17 cellular contexts compared by ENCODE assay signal in genomic region chr1:101298663-101299062, GRCh38.
DNase-seq lines count a peak whose midpoint lies in the region; ATAC-seq and TF ChIP-seq lines count a peak whose summit lies in the region.
"Had no signal": no experiment of that assay in that cellular context is flagged by ENCODE, and none has a peak within 500 bp of the region (broad histone marks: within the 10 kb centered on the region; RNA-seq: fewer than 3 reads in every experiment).

No MANE protein-coding gene starts in this region.

- TF ChIP-seq CTCF in endothelial cell (IDR thresholded peaks at IDR 0.05; ENCODE audit: unreplicated experiment) = no peak

- peak overlapping the region; percentile 14 for H3K27ac Mint-ChIP-seq in activated CD4-positive, alpha-beta T cell treated with anti-CD3 and anti-CD28 coated beads for 36 hours
- H3K27ac Mint-ChIP-seq in CD4-positive, CD25-positive, alpha-beta regulatory T cell = peak overlapping the region; percentile 36 to 53 (median 43)
- no peak overlapping the region for H3K27ac Mint-ChIP-seq in T-helper 17 cell
- H3K27ac Mint-ChIP-seq in endothelial cell (ENCODE audit: unreplicated experiment) = peak overlapping the region; percentile 82

- peaks cover 2% of the 10 kb centered on the region for H3K27me3 ChIP-seq in CD4-positive, CD25-positive, alpha-beta regulatory T cell (ENCODE audit: control insufficient read depth, insufficient read depth, low read length)
- H3K27me3 ChIP-seq: BLaER1 had no signal

- H3K9me3 Mint-ChIP-seq in activated CD4-positive, alpha-beta T cell treated with anti-CD3 and anti-CD28 coated beads for 36 hours (ENCODE audit: low read depth) = no peaks in the 10 kb centered on the region
- peaks cover 0 to 2% (median 0%) of the 10 kb centered on the region in 7 donors for H3K9me3 Mint-ChIP-seq in CD4-positive, CD25-positive, alpha-beta regulatory T cell
- no peaks in the 10 kb centered on the region for H3K9me3 Mint-ChIP-seq in endothelial cell (ENCODE audit: unreplicated experiment)

- POLR2A ChIA-PET in activated CD4-positive, alpha-beta T cell treated with anti-CD3 and anti-CD28 coated beads for 36 hours (lab: Charles Lee) = no interaction called here

- H3K27me3 Mint-ChIP-seq in activated CD4-positive, alpha-beta T cell treated with anti-CD3 and anti-CD28 coated beads for 36 hours = no peaks in the 10 kb centered on the region
- H3K27me3 Mint-ChIP-seq in CD4-positive, CD25-positive, alpha-beta regulatory T cell = peaks cover 8% of the 10 kb centered on the region
- H3K27me3 Mint-ChIP-seq in T-helper 17 cell = no peaks in the 10 kb centered on the region
- peaks cover 3% of the 10 kb centered on the region for H3K27me3 Mint-ChIP-seq in endothelial cell (ENCODE audit: unreplicated experiment)

- no peak for ATAC-seq in activated CD4-positive, alpha-beta T cell treated with anti-CD3 and anti-CD28 coated beads for 36 hours
- peak; percentile 48 to 68 for ATAC-seq in CD4-positive, CD25-positive, alpha-beta regulatory T cell (ENCODE audit: low read depth in 2 of 2)
- ATAC-seq in T-helper 17 cell (peak; percentile 32), GM19035 (IDR thresholded peaks at IDR 0.05; ENCODE audit: unreplicated experiment) (no peak), GM18858 (IDR thresholded peaks at IDR 0.05; ENCODE audit: unreplicated experiment) (no peak)

- H3K4me3 ChIP-seq in CD4-positive, CD25-positive, alpha-beta regulatory T cell (ENCODE audit: low read depth, low read length) = peak overlapping the region; percentile 47
- H3K4me3 ChIP-seq: BLaER1 had no signal

- peaks cover 42% of the 10 kb centered on the region for H3K4me1 Mint-ChIP-seq in activated CD4-positive, alpha-beta T cell treated with anti-CD3 and anti-CD28 coated beads for 36 hours
- peaks cover 4 to 49% (median 21%) of the 10 kb centered on the region in 4 donors for H3K4me1 Mint-ChIP-seq in CD4-positive, CD25-positive, alpha-beta regulatory T cell
- peaks cover 27% of the 10 kb centered on the region for H3K4me1 Mint-ChIP-seq in T-helper 17 cell
- H3K4me1 Mint-ChIP-seq in endothelial cell (ENCODE audit: unreplicated experiment) = peaks cover 36% of the 10 kb centered on the region

- no peaks in the 10 kb centered on the region for H3K9me3 ChIP-seq in CD4-positive, CD25-positive, alpha-beta regulatory T cell (ENCODE audit: control insufficient read depth in 2 of 2, low read length in 2 of 2)
- H3K9me3 ChIP-seq in T-helper 17 cell (ENCODE audit: control insufficient read depth, low read length, poor library complexity, severe bottlenecking) = no peaks in the 10 kb centered on the region
- H3K9me3 ChIP-seq: Caco-2 had no signal

- CTCF ChIA-PET in activated CD4-positive, alpha-beta T cell treated with anti-CD3 and anti-CD28 coated beads for 36 hours (lab: Charles Lee) = interaction anchor here (1.0 to 1.7 kb wide), 3 partner anchors 10 to 120 kb away, joined by 3 to 4 read pairs (median 3); no protein-coding TSS in a partner anchor

- intact Hi-C loops in activated CD4-positive, alpha-beta T cell treated with anti-CD3 and anti-CD28 coated beads for 36 hours (cut with DNase I, micrococcal nuclease) = loop anchor here (10.0 kb wide), 1 partner anchor 854 kb away; no protein-coding TSS in a partner anchor

- H3K36me3 ChIP-seq in CD4-positive, CD25-positive, alpha-beta regulatory T cell (ENCODE audit: control insufficient read depth, insufficient read depth, low read length) = no peaks in the 10 kb centered on the region

- H3K4me3 Mint-ChIP-seq in activated CD4-positive, alpha-beta T cell treated with anti-CD3 and anti-CD28 coated beads for 36 hours = no peak overlapping the region
- peak overlapping the region in 1 of 4 donors; percentile 37 for H3K4me3 Mint-ChIP-seq in CD4-positive, CD25-positive, alpha-beta regulatory T cell
- H3K4me3 Mint-ChIP-seq in T-helper 17 cell (no peak overlapping the region), endothelial cell (ENCODE audit: unreplicated experiment) (no peak overlapping the region)

- DNase-seq in activated CD4-positive, alpha-beta T cell treated with anti-CD3 and anti-CD28 coated beads for 36 hours = no peak
- no peak for DNase-seq in activated CD4-positive, alpha-beta T cell treated with anti-CD3 and anti-CD28 coated beads for 48 hours
- DNase-seq in CD4-positive, CD25-positive, alpha-beta regulatory T cell = peak in 2 of 3 donors; percentile 29 to 68
- DNase-seq in T-helper 17 cell (no peak), endothelial cell (ENCODE audit: low spot score) (no peak), anterior cingulate cortex (lab: John Stamatoyannopoulos, UW) (no peak)
- DNase-seq: Caco-2, EL, H7, NCI-H1048, NCI-H2081 treated with DMSO at 0.1 percent for 48 hours, NCI-H510A treated with DMSO at 0.1 percent for 48 hours, NCI-H82 had no signal

- peaks cover 12% of the 10 kb centered on the region for H3K4me1 ChIP-seq in CD4-positive, CD25-positive, alpha-beta regulatory T cell (ENCODE audit: control insufficient read depth, insufficient read depth, low read length, poor library complexity, severe bottlenecking)
- H3K4me1 ChIP-seq: Caco-2 had no signal

- H3K36me3 Mint-ChIP-seq in activated CD4-positive, alpha-beta T cell treated with anti-CD3 and anti-CD28 coated beads for 36 hours (ENCODE audit: low read depth) = no peaks in the 10 kb centered on the region
- peaks cover 3% of the 10 kb centered on the region for H3K36me3 Mint-ChIP-seq in CD4-positive, CD25-positive, alpha-beta regulatory T cell
- H3K36me3 Mint-ChIP-seq in T-helper 17 cell (ENCODE audit: low read depth) (no peaks in the 10 kb centered on the region), endothelial cell (ENCODE audit: low read depth, unreplicated experiment) (no peaks in the 10 kb centered on the region)

- H3K27ac ChIP-seq in CD4-positive, CD25-positive, alpha-beta regulatory T cell (ENCODE audit: insufficient read depth, low read length, poor library complexity, severe bottlenecking) = peak overlapping the region; percentile 24
- H3K27ac ChIP-seq: BLaER1, KMS-11 had no signal

Comparison
In these comparisons a context has a peak if more than half of its experiments do, and no peak if none do; other contexts are left out.
1. ATAC-seq: peak in CD4-positive, CD25-positive, alpha-beta regulatory T cell (2 of 2) and T-helper 17 cell (single experiment); none in activated CD4-positive, alpha-beta T cell treated with anti-CD3 and anti-CD28 coated beads for 36 hours (single experiment), GM19035 (single experiment) and GM18858 (single experiment).
2. DNase-seq: peak in CD4-positive, CD25-positive, alpha-beta regulatory T cell (2 of 3); none in activated CD4-positive, alpha-beta T cell treated with anti-CD3 and anti-CD28 coated beads for 36 hours (single experiment), activated CD4-positive, alpha-beta T cell treated with anti-CD3 and anti-CD28 coated beads for 48 hours (single experiment), T-helper 17 cell (0 of 3), endothelial cell (single experiment) and anterior cingulate cortex (0 of 58).